In genomic region chr9:116049506-116049905, GRCh38 we compare ENCODE assay signal across 23 cellular contexts.
"Had no signal": no experiment of that assay in that cellular context is flagged by ENCODE, and none has a peak within 500 bp of the region (broad histone marks: within the 10 kb centered on the region; RNA-seq: fewer than 3 reads in every experiment).

No MANE protein-coding gene starts in this region.

- H3K4me2 ChIP-seq: SK-N-SH had no signal

- DNase-seq: activated CD4-positive, alpha-beta T cell treated with anti-CD3 and anti-CD28 coated beads, Interleukin-2, amount 10 ng/mL, durations not matched to agents 24 days and 14 days; activated CD4-positive, alpha-beta T cell treated with anti-CD3 and anti-CD28 coated beads, Interleukin-2, amount 50 U/mL, for 4 hours; activated CD8-positive, alpha-beta T cell treated with anti-CD3 and anti-CD28 coated beads for 36 hours; activated gamma-delta T cell treated with Interleukin-2 at 50 U/mL for 16 hours; activated naive CD4-positive, alpha-beta T cell treated with anti-CD3 and anti-CD28 coated beads for 36 hours; activated T-cell treated with anti-CD3 and anti-CD28 coated beads, Interleukin-2, amount 50 U/mL, for 24 hours; adrenal gland; body of pancreas; Karpas-422; MM.1S; MV-4-11; NCI-H1092; NCI-H1436 treated with DMSO at 0.1 percent for 48 hours; NCI-H1694 treated with DMSO at 0.1 percent for 48 hours; NCI-H2029; NCI-H345; NCI-H524 treated with DMSO at 0.1 percent for 48 hours; SHP77; SJCRH30; SK-N-SH had no signal

- H3K36me3 ChIP-seq: adrenal gland, breast epithelium, SJCRH30 had no signal

- ATAC-seq: activated CD8-positive, alpha-beta T cell treated with anti-CD3 and anti-CD28 coated beads for 36 hours; activated naive CD4-positive, alpha-beta T cell treated with anti-CD3 and anti-CD28 coated beads, Interleukin-2, amount 50 U/mL, for 72 hours; body of pancreas; Panc1 had no signal

- H3K27me3 ChIP-seq: adrenal gland, body of pancreas, breast epithelium, SJCRH30 had no signal

- H3K4me1 ChIP-seq: adrenal gland, body of pancreas, breast epithelium, SJCRH30 had no signal

- H3K4me3 ChIP-seq: adrenal gland, body of pancreas, breast epithelium, SJCRH30 had no signal

- H3K27ac ChIP-seq: adrenal gland, body of pancreas, breast epithelium, SJCRH30 had no signal

- H3K9me3 ChIP-seq: adrenal gland, body of pancreas, SK-N-SH had no signal

- H3K9ac ChIP-seq: SK-N-SH had no signal
